ENCODE assay signal across 8 cellular contexts in genomic region chr3:138348950-138349739, GRCh38. TPM values are rescaled to one million over a fixed set of nuclear protein-coding genes. Genes with fewer than 3 reads are reported as not detected.
DNase-seq lines count a peak whose midpoint lies in the region; ATAC-seq, FAIRE-seq and TF ChIP-seq lines count a peak whose summit lies in the region.

No MANE protein-coding gene starts in this region.

- peaks cover 3% of the 10 kb centered on the region for H3K36me3 Mint-ChIP-seq in activated T-helper 2 cell treated with anti-CD3 and anti-CD28 coated beads, Interferon-gamma antibody, Interleukin-2, Interleukin-4, amounts not matched to agents 10 μg/mL and 5 μg/mL and 100 μg/mL, durations not matched to agents 14 hours and 24 hours and 36 hours (ENCODE audit: low read depth)

- 59% methylated on average over 11 of the region's 28 CpGs for WGBS in A549 (ENCODE audit: missing lambda C conversion rate)
- no CpG with 5 or more reads among the region's 28 CpGs for WGBS in iPS DF 6.9 (ENCODE audit: insufficient coverage, insufficient read length)
- 15 to 20% methylated on average over 28 of the region's 28 CpGs for WGBS in sigmoid colon, 2 donors

- no peak for TF ChIP-seq CTCF in A549 (IDR thresholded peaks at IDR 0.05)
- no peak for TF ChIP-seq CTCF in sigmoid colon (IDR thresholded peaks at IDR 0.05)

- H3K9me3 Mint-ChIP-seq in activated T-helper 2 cell treated with anti-CD3 and anti-CD28 coated beads, Interferon-gamma antibody, Interleukin-2, Interleukin-4, amounts not matched to agents 10 μg/mL and 5 μg/mL and 100 μg/mL, durations not matched to agents 14 hours and 24 hours and 36 hours, result peaks cover 3% of the 10 kb centered on the region

- peak; percentile 42 to 47; a peak in 5 of 6 replicates for ATAC-seq in A549
- ATAC-seq in GM21717 (IDR thresholded peaks at IDR 0.05; ENCODE audit: unreplicated experiment), result no peak

- peak overlapping the region; percentile 47 for H3K4me3 Mint-ChIP-seq in activated T-helper 2 cell treated with anti-CD3 and anti-CD28 coated beads, Interferon-gamma antibody, Interleukin-2, Interleukin-4, amounts not matched to agents 10 μg/mL and 5 μg/mL and 100 μg/mL, durations not matched to agents 14 hours and 24 hours and 36 hours (ENCODE audit: low read depth)

- POLR2A ChIA-PET in A549 (lab: Yijun Ruan, JAX), result no interaction called here

- H3K27ac ChIP-seq in A549, result peak overlapping the region; percentile 70 to 91
- H3K27ac ChIP-seq in iPS DF 6.9 (ENCODE audit: low read length), result no peak overlapping the region
- H3K27ac ChIP-seq in sigmoid colon, result peak overlapping the region; percentile 92 to 97 (median 96)

- DNase-seq in A549 (ENCODE audit: low read depth in 1 of 2, low spot score in 1 of 2), result peak; percentile 20 to 22
- DNase-seq in HAP-1 (ENCODE audit: low spot score in 2 of 2), result peak in 1 of 2 experiments; percentile 52
- no peak for DNase-seq in activated T-helper 2 cell treated with anti-CD3 and anti-CD28 coated beads, Interferon-gamma antibody, Interleukin-2, Interleukin-4, amounts not matched to agents 10 μg/mL and 5 μg/mL and 100 μg/mL, durations not matched to agents 14 hours and 24 hours and 36 hours (ENCODE audit: low spot score)
- no peak for DNase-seq in iPS DF 6.9 (ENCODE audit: low read depth, low spot score)
- DNase-seq in sigmoid colon, result peak; percentile 74
- no peak for DNase-seq in AML-193 (lab: John Stamatoyannopoulos, UW)
- DNase-seq in NCI-H1048 (lab: John Stamatoyannopoulos, UW), result no peak

- H3K27me3 ChIP-seq in HAP-1 (ENCODE audit: low read depth) (no peaks in the 10 kb centered on the region), iPS DF 6.9 (ENCODE audit: control insufficient read depth, insufficient read depth, low read length) (no peaks in the 10 kb centered on the region), sigmoid colon (no peaks in the 10 kb centered on the region)

- peaks cover 5% of the 10 kb centered on the region for H3K4me1 Mint-ChIP-seq in activated T-helper 2 cell treated with anti-CD3 and anti-CD28 coated beads, Interferon-gamma antibody, Interleukin-2, Interleukin-4, amounts not matched to agents 10 μg/mL and 5 μg/mL and 100 μg/mL, durations not matched to agents 14 hours and 24 hours and 36 hours (ENCODE audit: low read depth)

- no peak for TF ChIP-seq EP300 in A549 (IDR thresholded peaks at IDR 0.05)
- no peak for TF ChIP-seq EP300 in sigmoid colon (IDR thresholded peaks at IDR 0.05)

- no peaks in the 10 kb centered on the region for H3K36me3 ChIP-seq in HAP-1 (replicated peaks)
- no peaks in the 10 kb centered on the region for H3K36me3 ChIP-seq in iPS DF 6.9 (ENCODE audit: control insufficient read depth, insufficient read depth, low read length)
- H3K36me3 ChIP-seq in sigmoid colon, result no peaks in the 10 kb centered on the region

- H3K9me3 ChIP-seq in A549 (no peaks in the 10 kb centered on the region), HAP-1 (no peaks in the 10 kb centered on the region), iPS DF 6.9 (ENCODE audit: control insufficient read depth, insufficient read depth, low read length) (no peaks in the 10 kb centered on the region), sigmoid colon (no peaks in the 10 kb centered on the region)

- H3K4me1 ChIP-seq in A549 (peaks cover 6% of the 10 kb centered on the region; the same call in 1 of the 3 replicates), HAP-1 (peaks cover 8% of the 10 kb centered on the region), iPS DF 6.9 (ENCODE audit: control insufficient read depth, insufficient read depth, low read length) (peaks cover 3% of the 10 kb centered on the region; the same call in 1 of the 2 replicates), sigmoid colon (peaks cover 0 to 35% (median 25%) of the 10 kb centered on the region in 4 donors)

- H3K4me3 ChIP-seq in A549, result peak overlapping the region; percentile 65
- H3K4me3 ChIP-seq in HAP-1, result peak overlapping the region; percentile 44
- peak overlapping the region; percentile 90; the same call in 1 of the 2 replicates for H3K4me3 ChIP-seq in iPS DF 6.9 (ENCODE audit: low read length)
- H3K4me3 ChIP-seq in sigmoid colon, result peak overlapping the region; percentile 73 to 95 (median 91)

- peak overlapping the region; percentile 89 for H3K4me2 ChIP-seq in A549

- in situ Hi-C loops in HAP-1 (cut with MboI; ENCODE audit: low sequenced_read_pairs), result no loop called here

- CTCF ChIA-PET in A549 (lab: Yijun Ruan, JAX), result interaction anchor here (1.0 to 2.4 kb wide), 4 partner anchors 11 to 566 kb away, joined by 3 to 10 read pairs (median 5); no protein-coding TSS in a partner anchor

- no peak overlapping the region for H3K27ac Mint-ChIP-seq in activated T-helper 2 cell treated with anti-CD3 and anti-CD28 coated beads, Interferon-gamma antibody, Interleukin-2, Interleukin-4, amounts not matched to agents 10 μg/mL and 5 μg/mL and 100 μg/mL, durations not matched to agents 14 hours and 24 hours and 36 hours

- intact Hi-C loops in activated T-helper 2 cell treated with anti-CD3 and anti-CD28 coated beads, Interferon-gamma antibody, Interleukin-2, Interleukin-4, amounts not matched to agents 10 μg/mL and 5 μg/mL and 100 μg/mL, durations not matched to agents 14 hours and 24 hours and 36 hours (cut with micrococcal nuclease), result loop anchor here (1.0 kb wide), 1 partner anchor 169 kb away; no protein-coding TSS in a partner anchor
- intact Hi-C loops in sigmoid colon (cut with DNase I), result loop anchor here (1.0 to 2.0 kb wide), 3 partner anchors 20 to 260 kb away; partner anchors contain the start of genes FAIM and NME9

- no peak for TF ChIP-seq RAD21 in A549 (conservative IDR thresholded peaks at IDR 0.05 in 1 of 2, IDR thresholded peaks at IDR 0.05 in 1 of 2)

- no peak for FAIRE-seq in A549 (lab: Jason Lieb, UNC)

- H3K27me3 Mint-ChIP-seq in activated T-helper 2 cell treated with anti-CD3 and anti-CD28 coated beads, Interferon-gamma antibody, Interleukin-2, Interleukin-4, amounts not matched to agents 10 μg/mL and 5 μg/mL and 100 μg/mL, durations not matched to agents 14 hours and 24 hours and 36 hours (ENCODE audit: low read depth), result peaks cover 52% of the 10 kb centered on the region

- TF ChIP-seq POLR2A in A549 (IDR thresholded peaks at IDR 0.05; ENCODE audit: low read length) (no peak), sigmoid colon (IDR thresholded peaks at IDR 0.05) (no peak)

TF ChIP-seq in A549, 52 proteins besides CTCF, POLR2A, EP300 and RAD21:
- TF ChIP-seq SREBF2 (IDR thresholded peaks at IDR 0.05), result no peak
- TF ChIP-seq, protein P1, sequence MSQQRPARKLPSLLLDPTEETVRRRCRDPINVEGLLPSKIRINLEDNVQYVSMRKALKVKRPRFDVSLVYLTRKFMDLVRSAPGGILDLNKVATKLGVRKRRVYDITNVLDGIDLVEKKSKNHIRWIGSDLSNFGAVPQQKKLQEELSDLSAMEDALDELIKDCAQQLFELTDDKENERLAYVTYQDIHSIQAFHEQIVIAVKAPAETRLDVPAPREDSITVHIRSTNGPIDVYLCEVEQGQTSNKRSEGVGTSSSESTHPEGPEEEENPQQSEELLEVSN (IDR thresholded peaks at IDR 0.05; ENCODE audit: borderline replicate concordance, low read depth), result no peak
- TF ChIP-seq ZFP36 (IDR thresholded peaks at IDR 0.05; ENCODE audit: borderline replicate concordance, partially characterized antibody), result no peak
- TF ChIP-seq SMC3 (IDR thresholded peaks at IDR 0.05), result no peak
- TF ChIP-seq ZSCAN20 (CRISPR knock-in tag; IDR thresholded peaks at IDR 0.05), result no peak
- TF ChIP-seq JUNB (IDR thresholded peaks at IDR 0.05), result no peak
- TF ChIP-seq JUN (IDR thresholded peaks at IDR 0.05), result no peak
- TF ChIP-seq ATOH8 (CRISPR knock-in tag; IDR thresholded peaks at IDR 0.05; ENCODE audit: low read depth), result no peak
- no peak for TF ChIP-seq EHMT2 (IDR thresholded peaks at IDR 0.05; ENCODE audit: low read depth)
- TF ChIP-seq RARB (CRISPR knock-in tag; IDR thresholded peaks at IDR 0.05), result no peak
- TF ChIP-seq NPAS2 (CRISPR knock-in tag; IDR thresholded peaks at IDR 0.05; ENCODE audit: borderline replicate concordance), result no peak
- no peak for TF ChIP-seq ZNF302 (CRISPR knock-in tag; IDR thresholded peaks at IDR 0.05)
- TF ChIP-seq NR3C1 (IDR thresholded peaks at IDR 0.05), result no peak
- TF ChIP-seq HOXB13 (CRISPR knock-in tag; IDR thresholded peaks at IDR 0.05; ENCODE audit: low read depth), result no peak
- TF ChIP-seq CEBPB (IDR thresholded peaks at IDR 0.05), result no peak

RNA-seq across cellular contexts. Expression of gene MRAS, which starts 0.8 kb away (rescaled TPM):
- 11.2 and 12.4 TPM in 2 replicates for polyA plus RNA-seq in A549 (2011; rRNA removed)
- polyA plus RNA-seq in A549 (2012; cell fraction: cytosol; rRNA removed), result 7.9 and 8.9 TPM in 2 replicates
- 4.7 and 7.6 TPM in 2 replicates for polyA plus RNA-seq in A549 (2012; cell fraction: nucleus; rRNA removed)
- 11.5 to 15.0 TPM (median 13.0 TPM) in 3 replicates for polyA plus RNA-seq in A549 (2017; fragmentation: RNase III; extraction: RNeasy Plus Mini Kit Qiagen cat#74134 plus additional on column Dnase treatment)
- polyA minus RNA-seq in A549 (2011; rRNA and poly(A)+ RNA removed), result 11.0 and 13.9 TPM in 2 replicates
- not detected in 2 replicates for total RNA-seq in activated T-helper 2 cell treated with anti-CD3 and anti-CD28 coated beads, Interferon-gamma antibody, Interleukin-2, Interleukin-4, amounts not matched to agents 10 μg/mL and 5 μg/mL and 100 μg/mL, durations not matched to agents 14 hours and 24 hours and 36 hours
- total RNA-seq in sigmoid colon, result 10 to 100 TPM; 24.4 to 36.8 (median 30.0) TPM
- polyA plus RNA-seq in sigmoid colon, result 10 to 100 TPM in 1 of 3 donors, 1 to 10 TPM in 2; 3.5 to 14.8 (median 7.2) TPM

RNA-seq across cellular contexts. Expression of gene NME9, which starts 19.5 kb away (rescaled TPM):
- 0.05 and 0.16 TPM in 2 replicates for polyA plus RNA-seq in A549 (2011; rRNA removed)
- polyA plus RNA-seq in A549 (2012; cell fraction: cytosol; rRNA removed), result not detected in 2 replicates
- polyA plus RNA-seq in A549 (2012; cell fraction: nucleus; rRNA removed), result not detected in 2 replicates
- polyA plus RNA-seq in A549 (2017; fragmentation: RNase III; extraction: RNeasy Plus Mini Kit Qiagen cat#74134 plus additional on column Dnase treatment), result 0.20 TPM in 1 of 3 replicates, not detected in the others
- 0.15 TPM in 1 of 2 replicates, not detected in the other for polyA minus RNA-seq in A549 (2011; rRNA and poly(A)+ RNA removed)
- 0.30 TPM in 1 of 2 replicates, not detected in the other for total RNA-seq in activated T-helper 2 cell treated with anti-CD3 and anti-CD28 coated beads, Interferon-gamma antibody, Interleukin-2, Interleukin-4, amounts not matched to agents 10 μg/mL and 5 μg/mL and 100 μg/mL, durations not matched to agents 14 hours and 24 hours and 36 hours
- total RNA-seq in sigmoid colon, result not detected
- under 1 TPM in 1 of 3 donors, not detected in 2; 0.23 TPM for polyA plus RNA-seq in sigmoid colon

Comparison
In these comparisons a context has a peak if more than half of its experiments do, and no peak if none do; other contexts are left out.
1. DNase-seq: peak in A549 (2 of 2) and sigmoid colon (single experiment); none in activated T-helper 2 cell treated with anti-CD3 and anti-CD28 coated beads, Interferon-gamma antibody, Interleukin-2, Interleukin-4, amounts not matched to agents 10 μg/mL and 5 μg/mL and 100 μg/mL, durations not matched to agents 14 hours and 24 hours and 36 hours (single experiment), iPS DF 6.9 (single experiment), AML-193 (0 of 2) and NCI-H1048 (single experiment).
2. RNA of gene MRAS, which starts 0.8 kb away (total RNA-seq): 24.4 to 36.8 TPM in sigmoid colon; not detected in activated T-helper 2 cell treated with anti-CD3 and anti-CD28 coated beads, Interferon-gamma antibody, Interleukin-2, Interleukin-4, amounts not matched to agents 10 μg/mL and 5 μg/mL and 100 μg/mL, durations not matched to agents 14 hours and 24 hours and 36 hours; every median in the first group is over 10 times any median in the second.
3. Peak in every context shown above with its lines, with median percentiles within 50 percentile points of each other: H3K4me3 ChIP-seq.